In genomic region chr7:151211155-151211772, GRCh38 we compare ENCODE assay signal across 19 cellular contexts. TPM values are rescaled to one million over a fixed set of nuclear protein-coding genes. Genes with fewer than 3 reads are reported as not detected.
"Had no signal": no experiment of that assay in that cellular context is flagged by ENCODE, and none has a peak within 500 bp of the region (broad histone marks: within the 10 kb centered on the region; RNA-seq: fewer than 3 reads in every experiment).

No MANE protein-coding gene starts in this region.

- H3K4me3 Mint-ChIP-seq: activated T-cell treated with anti-CD3 and anti-CD28 coated beads, Interleukin-2, amount 50 U/mL, for 4 hours; neural crest cell; stimulated activated naive CD8-positive, alpha-beta T cell treated with anti-CD3 and anti-CD28 coated beads, Interleukin-15, amount 100 ng/mL, for 72 hours had no signal

- DNase-seq: activated CD4-positive, alpha-beta T cell treated with anti-CD3 and anti-CD28 coated beads, Interleukin-2, amount 50 U/mL, for 4 hours; activated CD4-positive, CD25-positive, alpha-beta regulatory T cell treated with anti-CD3 and anti-CD28 coated beads, Interleukin-2, amount 50 U/mL, for 72 hours; activated gamma-delta T cell; activated T-cell treated with anti-CD3 and anti-CD28 coated beads, Interleukin-2, amount 50 U/mL, for 4 hours; aorta; glutamatergic neuron; ovary; stimulated activated CD4-positive, alpha-beta T cell treated with anti-CD3 and anti-CD28 coated beads, Interleukin-4, amount 100 ng/mL, for 1 hour; stimulated activated naive CD8-positive, alpha-beta T cell treated with anti-CD3 and anti-CD28 coated beads, Interleukin-15, amount 100 ng/mL, for 72 hours; testis had no signal

- H3K9me3 ChIP-seq: ovary, testis had no signal

- H3K4me3 ChIP-seq: ovary, testis had no signal

- H3K27ac Mint-ChIP-seq: stimulated activated naive CD8-positive, alpha-beta T cell treated with anti-CD3 and anti-CD28 coated beads, Interleukin-15, amount 100 ng/mL, for 72 hours had no signal

- H3K27me3 ChIP-seq: ovary, testis had no signal

- H3K4me1 ChIP-seq: testis had no signal

- H3K4me1 Mint-ChIP-seq: neural crest cell had no signal

- H3K9me3 Mint-ChIP-seq: activated T-cell treated with anti-CD3 and anti-CD28 coated beads, Interleukin-2, amount 50 U/mL, for 4 hours; neural crest cell; stimulated activated naive CD8-positive, alpha-beta T cell treated with anti-CD3 and anti-CD28 coated beads, Interleukin-15, amount 100 ng/mL, for 72 hours had no signal

- H3K36me3 ChIP-seq: ovary had no signal

- H3K27ac ChIP-seq: ovary, testis had no signal

- H3K27me3 Mint-ChIP-seq: stimulated activated naive CD8-positive, alpha-beta T cell treated with anti-CD3 and anti-CD28 coated beads, Interleukin-15, amount 100 ng/mL, for 72 hours had no signal

RNA-seq across cellular contexts. Expression of gene H2BK1, which starts 1.0 kb away (rescaled TPM):
- total RNA-seq: activated T-cell treated with anti-CD3 and anti-CD28 coated beads, Interleukin-2, amount 50 U/mL, for 4 hours; bronchial epithelial cell; chondrocyte; dermis microvascular lymphatic vessel endothelial cell; esophagus mucosa; lower leg skin; myocyte; neural crest cell; renal cortical epithelial cell; testis had no signal

RNA-seq across cellular contexts. Expression of gene ASB10, which starts 24.2 kb away (rescaled TPM):
- total RNA-seq: activated T-cell treated with anti-CD3 and anti-CD28 coated beads, Interleukin-2, amount 50 U/mL, for 4 hours; aorta; bronchial epithelial cell; chondrocyte; dermis microvascular lymphatic vessel endothelial cell; esophagus mucosa; lower leg skin; neural crest cell; ovary; renal cortical epithelial cell; T-helper 2 cell treated with Interferon-gamma antibody and Interleukin-4, amounts not matched to agents 100 ng/mL and 5 ng/mL, for 36 hours had no signal
